ENCODE assay signal across 1 cellular context in the genomic region with DNA sequence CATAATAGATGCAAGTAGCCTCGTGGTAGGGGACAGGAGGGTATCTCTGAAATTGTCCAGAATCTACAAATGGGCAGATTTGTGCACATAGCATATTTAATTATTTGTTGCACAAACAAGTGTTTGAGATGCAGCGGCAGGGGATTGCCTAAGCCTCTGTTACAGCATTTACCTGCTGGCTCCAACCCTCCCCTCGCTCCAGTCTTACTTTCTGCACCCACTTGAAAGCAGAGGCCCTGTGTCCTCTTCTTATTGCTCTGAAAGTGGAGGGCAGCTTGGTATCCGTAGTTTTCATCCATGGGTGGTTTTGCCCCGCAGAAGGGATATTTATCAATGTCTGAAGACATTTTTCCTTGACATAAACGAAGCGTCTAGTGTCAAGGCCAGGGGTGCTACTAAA.
TF ChIP-seq lines count a peak whose summit lies in the region.

No MANE protein-coding gene starts in this region.

TF ChIP-seq in HCT116, 20 proteins besides CTCF, POLR2A, EP300 and RAD21 (continued from another document):
- TF ChIP-seq, protein P1, sequence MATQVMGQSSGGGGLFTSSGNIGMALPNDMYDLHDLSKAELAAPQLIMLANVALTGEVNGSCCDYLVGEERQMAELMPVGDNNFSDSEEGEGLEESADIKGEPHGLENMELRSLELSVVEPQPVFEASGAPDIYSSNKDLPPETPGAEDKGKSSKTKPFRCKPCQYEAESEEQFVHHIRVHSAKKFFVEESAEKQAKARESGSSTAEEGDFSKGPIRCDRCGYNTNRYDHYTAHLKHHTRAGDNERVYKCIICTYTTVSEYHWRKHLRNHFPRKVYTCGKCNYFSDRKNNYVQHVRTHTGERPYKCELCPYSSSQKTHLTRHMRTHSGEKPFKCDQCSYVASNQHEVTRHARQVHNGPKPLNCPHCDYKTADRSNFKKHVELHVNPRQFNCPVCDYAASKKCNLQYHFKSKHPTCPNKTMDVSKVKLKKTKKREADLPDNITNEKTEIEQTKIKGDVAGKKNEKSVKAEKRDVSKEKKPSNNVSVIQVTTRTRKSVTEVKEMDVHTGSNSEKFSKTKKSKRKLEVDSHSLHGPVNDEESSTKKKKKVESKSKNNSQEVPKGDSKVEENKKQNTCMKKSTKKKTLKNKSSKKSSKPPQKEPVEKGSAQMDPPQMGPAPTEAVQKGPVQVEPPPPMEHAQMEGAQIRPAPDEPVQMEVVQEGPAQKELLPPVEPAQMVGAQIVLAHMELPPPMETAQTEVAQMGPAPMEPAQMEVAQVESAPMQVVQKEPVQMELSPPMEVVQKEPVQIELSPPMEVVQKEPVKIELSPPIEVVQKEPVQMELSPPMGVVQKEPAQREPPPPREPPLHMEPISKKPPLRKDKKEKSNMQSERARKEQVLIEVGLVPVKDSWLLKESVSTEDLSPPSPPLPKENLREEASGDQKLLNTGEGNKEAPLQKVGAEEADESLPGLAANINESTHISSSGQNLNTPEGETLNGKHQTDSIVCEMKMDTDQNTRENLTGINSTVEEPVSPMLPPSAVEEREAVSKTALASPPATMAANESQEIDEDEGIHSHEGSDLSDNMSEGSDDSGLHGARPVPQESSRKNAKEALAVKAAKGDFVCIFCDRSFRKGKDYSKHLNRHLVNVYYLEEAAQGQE (IDR thresholded peaks at IDR 0.05; ENCODE audit: low read depth), result no peak
- TF ChIP-seq EZH2 (IDR thresholded peaks at IDR 0.05) (no peak), JUND (IDR thresholded peaks at IDR 0.05) (no peak), SRF (IDR thresholded peaks at IDR 0.05; ENCODE audit: low read depth) (no peak), EZH2phosphoT487 (IDR thresholded peaks at IDR 0.05; ENCODE audit: borderline replicate concordance) (no peak), CBX3 (IDR thresholded peaks at IDR 0.05; ENCODE audit: low read depth) (no peak), FOSL1 (IDR thresholded peaks at IDR 0.05; ENCODE audit: low read depth) (no peak), SP1 (IDR thresholded peaks at IDR 0.05; ENCODE audit: low read depth) (no peak)
